1 cellular context compared by ENCODE assay signal in genomic region chr2:233349005-233349998, GRCh38.
A peak's percentile ranks its signal among the peaks of the same experiment; 100 is the strongest.
TF ChIP-seq lines count a peak whose summit lies in the region.

No MANE protein-coding gene starts in this region.

TF ChIP-seq in HepG2, 621 proteins besides CTCF, POLR2A, EP300 and RAD21 (continued from another document and continues in another):
- TF ChIP-seq TIGD3 (CRISPR knock-in tag; IDR thresholded peaks at IDR 0.05; ENCODE audit: borderline replicate concordance) = no peak
- TF ChIP-seq ZNF704 (CRISPR knock-in tag; IDR thresholded peaks at IDR 0.05; ENCODE audit: borderline replicate concordance) = 0 out of 2 replicates have a peak, but pooled peaks have one; percentile 66
- no peak for TF ChIP-seq ZNF776 (CRISPR knock-in tag; IDR thresholded peaks at IDR 0.05)
- peak; percentile 50; the same call in 1 of the 2 replicates for TF ChIP-seq ZFX (CRISPR knock-in tag; IDR thresholded peaks at IDR 0.05; ENCODE audit: low read depth)
- no peak for TF ChIP-seq SMC3 (IDR thresholded peaks at IDR 0.05; ENCODE audit: low read length)
- TF ChIP-seq CSRNP1 (CRISPR knock-in tag; IDR thresholded peaks at IDR 0.05) = no peak
- no peak for TF ChIP-seq ZNF33A (CRISPR knock-in tag; IDR thresholded peaks at IDR 0.05; ENCODE audit: borderline replicate concordance)
- TF ChIP-seq DDIT3 (CRISPR knock-in tag; IDR thresholded peaks at IDR 0.05) = no peak
- peak; percentile 34; the same call in 1 of the 2 replicates for TF ChIP-seq ZMYM3 (CRISPR knock-in tag; IDR thresholded peaks at IDR 0.05)
- 0 out of 2 replicates have a peak, but pooled peaks have one; percentile 71 for TF ChIP-seq RBAK (CRISPR knock-in tag; IDR thresholded peaks at IDR 0.05)
- no peak for TF ChIP-seq HINFP (CRISPR knock-in tag; IDR thresholded peaks at IDR 0.05; ENCODE audit: low read depth)
- peak; percentile 32; the same call in 1 of the 2 replicates for TF ChIP-seq ZNF263 (CRISPR knock-in tag; IDR thresholded peaks at IDR 0.05)
- no peak for TF ChIP-seq KDM1A (CRISPR knock-in tag; IDR thresholded peaks at IDR 0.05)
- TF ChIP-seq HNF4A (CRISPR knock-in tag; IDR thresholded peaks at IDR 0.05) = peak; percentile 91
- TF ChIP-seq CENPX (CRISPR knock-in tag; IDR thresholded peaks at IDR 0.05) = no peak
- no peak for TF ChIP-seq CEBPB (IDR thresholded peaks at IDR 0.05; ENCODE audit: borderline replicate concordance, low read depth, low read length)
- no peak for TF ChIP-seq ZNF589 (CRISPR knock-in tag; conservative IDR thresholded peaks at IDR 0.05)
- no peak for TF ChIP-seq ONECUT2 (CRISPR knock-in tag; IDR thresholded peaks at IDR 0.05)
- no peak for TF ChIP-seq HMG20B (CRISPR knock-in tag; conservative IDR thresholded peaks at IDR 0.05)
- TF ChIP-seq ZBTB7A (CRISPR knock-in tag; IDR thresholded peaks at IDR 0.05) = no peak
- no peak for TF ChIP-seq ZNF639 (CRISPR knock-in tag; conservative IDR thresholded peaks at IDR 0.05)
- no peak for TF ChIP-seq SKI (IDR thresholded peaks at IDR 0.05; ENCODE audit: partially characterized antibody)
- no peak for TF ChIP-seq PHB2 (IDR thresholded peaks at IDR 0.05; ENCODE audit: partially characterized antibody)
- peak; percentile 85 for TF ChIP-seq PHF21A (CRISPR knock-in tag; IDR thresholded peaks at IDR 0.05)
- no peak for TF ChIP-seq ZNF678 (CRISPR knock-in tag; IDR thresholded peaks at IDR 0.05)
- no peak for TF ChIP-seq ZKSCAN1 (IDR thresholded peaks at IDR 0.05; ENCODE audit: low read length)
- no peak for TF ChIP-seq ZNF512 (CRISPR knock-in tag; IDR thresholded peaks at IDR 0.05)
- no peak for TF ChIP-seq RERE (CRISPR knock-in tag; IDR thresholded peaks at IDR 0.05; ENCODE audit: low read depth)
- no peak for TF ChIP-seq GLI4 (CRISPR knock-in tag; IDR thresholded peaks at IDR 0.05; ENCODE audit: borderline replicate concordance)
- 0 out of 2 replicates have a peak, but pooled peaks have one; percentile 27 for TF ChIP-seq PBX2 (CRISPR knock-in tag; IDR thresholded peaks at IDR 0.05)
- TF ChIP-seq ZSCAN9 (CRISPR knock-in tag; IDR thresholded peaks at IDR 0.05; ENCODE audit: borderline replicate concordance) = no peak
- no peak for TF ChIP-seq CREB3 (CRISPR knock-in tag; IDR thresholded peaks at IDR 0.05)
- TF ChIP-seq ARID5B (CRISPR knock-in tag; IDR thresholded peaks at IDR 0.05) = peak; percentile 15; the same call in 1 of the 2 replicates
